ENCODE assay signal across 9 cellular contexts in the genomic region with DNA sequence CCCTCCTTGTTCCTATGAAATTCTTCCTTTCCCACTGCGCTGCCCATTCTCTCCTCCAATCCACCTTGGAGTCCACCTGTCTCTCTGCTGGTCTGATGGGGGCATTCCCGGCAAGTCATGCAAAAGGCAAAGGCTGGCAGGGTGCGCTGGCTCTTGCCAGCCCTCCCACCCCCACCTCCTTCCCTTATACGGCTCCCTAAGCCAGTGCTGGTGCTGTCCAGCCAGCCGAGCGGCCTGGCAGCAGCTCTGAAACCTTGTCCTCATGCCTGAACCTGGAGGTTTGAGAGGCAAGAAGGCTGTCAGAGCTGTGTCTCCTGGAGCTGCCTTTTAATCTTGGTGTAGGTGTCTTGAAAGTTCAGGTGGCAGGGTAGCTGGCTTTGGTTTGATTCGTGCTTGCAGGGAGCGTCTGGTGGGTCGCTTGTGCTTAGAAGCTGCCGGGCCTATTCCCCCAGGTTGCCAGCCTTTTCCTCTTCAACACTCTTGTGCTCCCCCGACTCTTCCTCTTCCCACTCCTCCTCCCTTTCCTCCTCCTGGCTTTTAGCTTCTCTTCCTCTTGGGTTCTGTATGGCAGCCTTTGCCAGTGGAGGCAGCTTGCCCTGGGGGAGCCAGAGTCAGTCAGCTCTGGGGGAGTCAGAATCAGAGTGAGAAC. TPM values are rescaled to one million over a fixed set of nuclear protein-coding genes. Genes with fewer than 3 reads are reported as not detected.
DNase-seq lines count a peak whose midpoint lies in the region; ATAC-seq and TF ChIP-seq lines count a peak whose summit lies in the region.
"Had no signal": no experiment of that assay in that cellular context is flagged by ENCODE, and none has a peak within 500 bp of the region (broad histone marks: within the 10 kb centered on the region; RNA-seq: fewer than 3 reads in every experiment).

No MANE protein-coding gene starts in this region.

- H3K27me3 ChIP-seq in NT2/D1 (ENCODE audit: insufficient read depth, insufficient read length): peaks cover 40% of the 10 kb centered on the region

- no peak for DNase-seq in NT2/D1 (ENCODE audit: low read depth, low spot score)
- no peak for DNase-seq in effector memory CD8-positive, alpha-beta T cell
- no peak for DNase-seq in mesothelial cell of epicardium (ENCODE audit: low spot score in 2 of 2, unreplicated experiment in 2 of 2)
- DNase-seq in amygdala (lab: John Stamatoyannopoulos, UW): no peak
- DNase-seq in SIG-M5 treated with dmso at 0.1 percent for 504 hours (lab: John Stamatoyannopoulos, UW; ENCODE audit: unreplicated experiment): no peak
- DNase-seq in cerebellar nuclear complex (lab: John Stamatoyannopoulos, UW): no peak

- H3K27ac ChIP-seq in C4-2B: peak overlapping the region; percentile 31
- H3K27ac ChIP-seq: gastroesophageal sphincter had no signal

- peak overlapping the region in 1 of 2 donors; percentile 30 for H3K27ac Mint-ChIP-seq in effector memory CD8-positive, alpha-beta T cell
- peak overlapping the region; percentile 88 for H3K27ac Mint-ChIP-seq in mesothelial cell of epicardium

- H3K36me3 ChIP-seq in NT2/D1 (ENCODE audit: insufficient read depth, insufficient read length, low read length): peaks cover 5% of the 10 kb centered on the region
- H3K36me3 ChIP-seq: gastroesophageal sphincter had no signal

- H3K4me1 Mint-ChIP-seq in effector memory CD8-positive, alpha-beta T cell (ENCODE audit: low read depth in 2 of 2): peaks cover 18 to 25% of the 10 kb centered on the region in 2 donors
- peaks cover 35% of the 10 kb centered on the region for H3K4me1 Mint-ChIP-seq in mesothelial cell of epicardium

- peak overlapping the region; percentile 83 to 90 for H3K4me3 Mint-ChIP-seq in effector memory CD8-positive, alpha-beta T cell
- peak overlapping the region; percentile 77 for H3K4me3 Mint-ChIP-seq in mesothelial cell of epicardium

- peaks cover 7% of the 10 kb centered on the region; the same call in 1 of the 2 replicates for H3K9me3 ChIP-seq in NT2/D1 (ENCODE audit: insufficient read depth, low read length)
- H3K9me3 ChIP-seq: gastroesophageal sphincter had no signal

- peak overlapping the region; percentile 71 for H3K4me3 ChIP-seq in NT2/D1 (ENCODE audit: insufficient read length, low read depth)

- no peaks in the 10 kb centered on the region for H3K36me3 Mint-ChIP-seq in effector memory CD8-positive, alpha-beta T cell (ENCODE audit: insufficient read depth)
- peaks cover 2% of the 10 kb centered on the region for H3K36me3 Mint-ChIP-seq in mesothelial cell of epicardium

- peak overlapping the region; percentile 77 for H3K9ac ChIP-seq in NT2/D1 (ENCODE audit: insufficient read length, low read depth)

- no peak for ATAC-seq in effector memory CD8-positive, alpha-beta T cell (replicated peaks)
- no peak for ATAC-seq in GM21528 (IDR thresholded peaks at IDR 0.05; ENCODE audit: low FRiP score, unreplicated experiment)

- TF ChIP-seq CTCF in C4-2B (conservative IDR thresholded peaks at IDR 0.05) (no peak), mesothelial cell of epicardium (IDR thresholded peaks at IDR 0.05; ENCODE audit: unreplicated experiment) (no peak)

- peaks cover 70 to 92% of the 10 kb centered on the region in 2 donors for H3K27me3 Mint-ChIP-seq in effector memory CD8-positive, alpha-beta T cell
- peaks cover 39% of the 10 kb centered on the region for H3K27me3 Mint-ChIP-seq in mesothelial cell of epicardium (ENCODE audit: low read depth)

- no peaks in the 10 kb centered on the region for H3K9me3 Mint-ChIP-seq in effector memory CD8-positive, alpha-beta T cell
- no peaks in the 10 kb centered on the region for H3K9me3 Mint-ChIP-seq in mesothelial cell of epicardium

- H3K4me1 ChIP-seq in NT2/D1 (ENCODE audit: insufficient read depth, insufficient read length): no peaks in the 10 kb centered on the region

RNA-seq across cellular contexts. Expression of gene LIPG, which starts 0.7 kb away (rescaled TPM):
- total RNA-seq in mesothelial cell of epicardium: 22.3 to 26.0 TPM (median 25.7 TPM) in 3 replicates
